Comparison of ENCODE assay signal across 8 cellular contexts in genomic region chrX:120790118-120790517, GRCh38.
DNase-seq lines count a peak whose midpoint lies in the region; ATAC-seq and TF ChIP-seq lines count a peak whose summit lies in the region.

No MANE protein-coding gene starts in this region.

- CTCF ChIA-PET in AG04450 (lab: Charles Lee): interaction anchor here (0.6 to 2.2 kb wide), 9 partner anchors 9 to 1825 kb away, joined by 3 to 10 read pairs (median 3); no protein-coding TSS in a partner anchor

- intact Hi-C loops in dorsolateral prefrontal cortex (cut with DNase I): no loop called here

- H3K9me3 Mint-ChIP-seq in memory B cell: no peaks in the 10 kb centered on the region

- POLR2A ChIA-PET in AG04450 (lab: Yijun Ruan, JAX): no interaction called here

- peaks cover 2% of the 10 kb centered on the region for H3K4me1 Mint-ChIP-seq in memory B cell

- no peaks in the 10 kb centered on the region for H3K27me3 Mint-ChIP-seq in memory B cell

- no peaks in the 10 kb centered on the region for H3K36me3 Mint-ChIP-seq in memory B cell

- H3K9me3 ChIP-seq in AG04450 (ENCODE audit: control insufficient read depth, insufficient read depth, low read length): no peaks in the 10 kb centered on the region

- H3K4me3 Mint-ChIP-seq in memory B cell: no peak overlapping the region

- ATAC-seq in HG02571 (IDR thresholded peaks at IDR 0.05; ENCODE audit: unreplicated experiment) (peak; percentile 74), memory B cell (ENCODE audit: low read depth) (peak; percentile 52), GM21367 (IDR thresholded peaks at IDR 0.05; ENCODE audit: unreplicated experiment) (no peak)

- TF ChIP-seq CTCF in AG04450 (IDR thresholded peaks at IDR 0.05; ENCODE audit: low read depth, low read length) (peak; percentile 65), GM06990 (IDR thresholded peaks at IDR 0.05; ENCODE audit: insufficient read depth, low read length, poor library complexity, severe bottlenecking) (peak; percentile 72), dorsolateral prefrontal cortex (IDR thresholded peaks at IDR 0.05 in 54 of 56, conservative IDR thresholded peaks at IDR 0.05 in 2 of 56; ENCODE audit: low read depth in 1 of 56, partially characterized antibody in 56 of 56) (peak; percentile 58 to 99 (median 85))

- no peak overlapping the region for H3K4me3 ChIP-seq in AG04450 (ENCODE audit: low read depth, low read length)
- no peak overlapping the region for H3K4me3 ChIP-seq in GM06990 (replicated peaks; ENCODE audit: low read depth, low read length)
- H3K4me3 ChIP-seq in dorsolateral prefrontal cortex: no peak overlapping the region

- H3K36me3 ChIP-seq in GM06990 (ENCODE audit: control insufficient read depth, insufficient read depth, low read length): no peaks in the 10 kb centered on the region

- H3K27ac Mint-ChIP-seq in memory B cell: no peak overlapping the region

- H3K27ac ChIP-seq in AG04450 (ENCODE audit: low read depth, low read length): no peak overlapping the region
- peak overlapping the region in 34 of 59 donors; percentile 1 to 71 (median 53) for H3K27ac ChIP-seq in dorsolateral prefrontal cortex

- peak; percentile 29 for DNase-seq in AG04450 (ENCODE audit: low read depth, low spot score)
- peak; percentile 15 for DNase-seq in GM06990 (ENCODE audit: extremely low read depth, insufficient read length)
- DNase-seq in NCI-H1436 (lab: John Stamatoyannopoulos, UW): peak; percentile 61
- DNase-seq in SW480 (ENCODE audit: low spot score): peak; percentile 62
- DNase-seq in dorsolateral prefrontal cortex: peak in 4 of 10 donors; percentile 13 to 58 (median 22)
- peak; percentile 15 to 32 for DNase-seq in memory B cell (ENCODE audit: low spot score in 2 of 2)

- H3K27me3 ChIP-seq in AG04450 (ENCODE audit: control insufficient read depth, insufficient read depth, low read length) (no peaks in the 10 kb centered on the region), GM06990 (replicated peaks; ENCODE audit: control insufficient read depth, insufficient read depth, low read length) (no peaks in the 10 kb centered on the region), dorsolateral prefrontal cortex (peaks cover 0 to 41% (median 11%) of the 10 kb centered on the region in 45 donors)
